13 cellular contexts compared by ENCODE assay signal in genomic region chr12:51240971-51241370, GRCh38. TPM values are rescaled to one million over a fixed set of nuclear protein-coding genes. Genes with fewer than 3 reads are reported as not detected.
A peak's percentile ranks its signal among the peaks of the same experiment; 100 is the strongest.
DNase-seq lines count a peak whose midpoint lies in the region; ATAC-seq and TF ChIP-seq lines count a peak whose summit lies in the region.
"Had no signal": no experiment of that assay in that cellular context is flagged by ENCODE, and none has a peak within 500 bp of the region (broad histone marks: within the 10 kb centered on the region; RNA-seq: fewer than 3 reads in every experiment).

No MANE protein-coding gene starts in this region.

- peak overlapping the region; percentile 11; the same call in 1 of the 2 replicates for H3K27ac ChIP-seq in PC-9

- BruUV-seq in Calu3 (replicated peaks; lab: Mats Ljungman, UMichigan) (no TSS peak), PC-9 (replicated peaks; lab: Mats Ljungman, UMichigan) (no TSS peak)

- CTCF ChIA-PET in Calu3 (lab: Charles Lee) (no interaction called here), PC-9 (lab: Charles Lee) (no interaction called here)

- no peaks in the 10 kb centered on the region for H3K27me3 ChIP-seq in PC-9 (ENCODE audit: insufficient read depth, low read depth)
- H3K27me3 ChIP-seq: heart left ventricle had no signal

- peak overlapping the region; percentile 84 for H3K4me2 ChIP-seq in PC-9

- H3K36me3 ChIP-seq in PC-9 (ENCODE audit: low read depth): peaks cover 17% of the 10 kb centered on the region

- intact Hi-C loops in Calu3 (cut with micrococcal nuclease; ENCODE audit: unreplicated experiment): no loop called here
- intact Hi-C loops in PC-9 (cut with micrococcal nuclease; ENCODE audit: unreplicated experiment): loop anchor here (10.0 kb wide), 1 partner anchor 476 kb away; the partner anchor contains the start of gene ATF1
- intact Hi-C loops in head of caudate nucleus (cut with DNase I): loop anchor here (10.0 kb wide), 1 partner anchor 104 kb away; the partner anchor contains the start of gene CELA1

- POLR2A ChIA-PET in PC-9 (lab: Charles Lee; ENCODE audit: unreplicated experiment): no interaction called here

- peaks cover 12% of the 10 kb centered on the region for H4K20me1 ChIP-seq in PC-9 (ENCODE audit: insufficient read depth)

- H3F3A ChIP-seq in PC-9 (ENCODE audit: insufficient read depth, low read depth): peaks cover 41% of the 10 kb centered on the region

- H3K9me2 ChIP-seq in PC-9 (ENCODE audit: insufficient read depth): no peaks in the 10 kb centered on the region

- peaks cover 17% of the 10 kb centered on the region for H3K79me2 ChIP-seq in PC-9 (ENCODE audit: low read depth)

- no peak for ATAC-seq in effector memory CD8-positive, alpha-beta T cell (replicated peaks)
- ATAC-seq: heart left ventricle, Panc1 had no signal

- H3K4me1 ChIP-seq in PC-9 (replicated peaks; ENCODE audit: insufficient read depth): peaks cover 20% of the 10 kb centered on the region

- no peaks in the 10 kb centered on the region for H3K27me3 Mint-ChIP-seq in Calu3 (ENCODE audit: unreplicated experiment)
- no peaks in the 10 kb centered on the region for H3K27me3 Mint-ChIP-seq in effector memory CD8-positive, alpha-beta T cell

- H3K9me3 Mint-ChIP-seq in Calu3 (ENCODE audit: low read depth, unreplicated experiment): no peaks in the 10 kb centered on the region
- H3K9me3 Mint-ChIP-seq in effector memory CD8-positive, alpha-beta T cell: no peaks in the 10 kb centered on the region

- H3K4me1 Mint-ChIP-seq in Calu3 (ENCODE audit: low read depth, unreplicated experiment): no peaks in the 10 kb centered on the region
- H3K4me1 Mint-ChIP-seq in effector memory CD8-positive, alpha-beta T cell (ENCODE audit: low read depth in 2 of 2): peaks cover 42 to 57% of the 10 kb centered on the region in 2 donors

- H3K27ac Mint-ChIP-seq in Calu3 (ENCODE audit: unreplicated experiment): no peak overlapping the region
- H3K27ac Mint-ChIP-seq in effector memory CD8-positive, alpha-beta T cell: peak overlapping the region in 1 of 2 donors; percentile 100

- DNase-seq in Calu3 (no peak), PC-9 (peak in 1 of 2 experiments; percentile 52), non-pigmented ciliary epithelial cell (ENCODE audit: low read depth) (peak; percentile 34), head of caudate nucleus (no peak), AG20443 (ENCODE audit: low spot score) (no peak), NCI-H345 treated with DMSO at 0.1 percent for 48 hours (lab: John Stamatoyannopoulos, UW; ENCODE audit: unreplicated experiment) (no peak), T1000 (lab: John Stamatoyannopoulos, UW) (no peak)
- DNase-seq in effector memory CD8-positive, alpha-beta T cell: no peak
- DNase-seq: central memory CD4-positive, alpha-beta T cell; heart left ventricle; NCI-H1930 had no signal

- no peak overlapping the region for H3K4me3 ChIP-seq in PC-9

- no peak overlapping the region for H2AFZ ChIP-seq in PC-9

- H3K36me3 Mint-ChIP-seq in Calu3 (ENCODE audit: insufficient read depth, unreplicated experiment): peaks cover 63% of the 10 kb centered on the region
- H3K36me3 Mint-ChIP-seq in effector memory CD8-positive, alpha-beta T cell (ENCODE audit: insufficient read depth): peaks cover 82% of the 10 kb centered on the region

- no peaks in the 10 kb centered on the region for H3K9me3 ChIP-seq in PC-9 (ENCODE audit: insufficient read depth, low read depth)
- H3K9me3 ChIP-seq: heart left ventricle, thoracic aorta had no signal

- TF ChIP-seq CTCF in Calu3 (IDR thresholded peaks at IDR 0.05; ENCODE audit: unreplicated experiment): no peak
- TF ChIP-seq CTCF in PC-9 (conservative IDR thresholded peaks at IDR 0.05): no peak

- H3K4me3 Mint-ChIP-seq in Calu3 (ENCODE audit: low read depth, unreplicated experiment): peak overlapping the region; percentile 79
- peak overlapping the region; percentile 95 to 97 for H3K4me3 Mint-ChIP-seq in effector memory CD8-positive, alpha-beta T cell

RNA-seq across cellular contexts. Expression of gene DAZAP2, which starts 2.3 kb away (rescaled TPM):
- 96.3 and 103 TPM in 2 replicates for total RNA-seq in Calu3 (2022)
- 84.4 and 154 TPM in 2 replicates for total RNA-seq in PC-9 (2021)

RNA-seq across cellular contexts. Expression of gene POU6F1, which starts 23.1 kb away (rescaled TPM):
- total RNA-seq in Calu3 (2022): 2.5 and 4.2 TPM in 2 replicates
- 5.3 and 7.0 TPM in 2 replicates for total RNA-seq in PC-9 (2021)

RNA-seq across cellular contexts. Expression of gene SMAGP, which starts 29.2 kb away (rescaled TPM):
- 60.9 and 64.1 TPM in 2 replicates for total RNA-seq in Calu3 (2022)
- 36.3 and 42.9 TPM in 2 replicates for total RNA-seq in PC-9 (2021)
